ENCODE assay signal across 8 cellular contexts in the genomic region with DNA sequence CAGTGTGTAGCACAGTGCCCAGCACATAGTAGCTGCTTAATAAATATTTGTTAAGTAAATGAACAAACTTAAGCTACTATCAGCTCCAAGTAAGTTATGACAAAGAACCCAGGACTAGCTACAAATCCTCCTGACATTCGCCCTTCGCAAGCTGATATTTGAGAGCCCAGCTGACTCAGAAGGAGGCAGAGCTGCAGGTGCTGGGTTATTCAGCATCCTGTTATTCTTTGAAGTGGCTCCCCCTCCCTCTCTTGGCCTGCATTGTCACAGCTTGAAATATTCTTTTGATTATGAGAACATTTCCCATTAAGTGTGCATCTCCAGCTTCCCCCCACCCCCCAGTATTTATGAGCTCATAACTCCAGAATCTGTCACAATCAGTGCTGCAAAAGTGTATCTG.
DNase-seq lines count a peak whose midpoint lies in the region; ATAC-seq and TF ChIP-seq lines count a peak whose summit lies in the region.

No MANE protein-coding gene starts in this region.

- ATAC-seq in activated naive CD4-positive, alpha-beta T cell treated with anti-CD3 and anti-CD28 coated beads, Interleukin-2, amount 50 U/mL, for 72 hours, result peak; percentile 90
- no peak for ATAC-seq in left ventricle myocardium superior
- ATAC-seq in GM21717 (IDR thresholded peaks at IDR 0.05; ENCODE audit: unreplicated experiment), result no peak

- H3K4me1 ChIP-seq in OCI-LY3 (ENCODE audit: low read length), result peaks cover 34% of the 10 kb centered on the region

- no peak overlapping the region for H3K4me3 Mint-ChIP-seq in HFFc6

- peaks cover 45% of the 10 kb centered on the region for H3K4me1 Mint-ChIP-seq in HFFc6 (ENCODE audit: low read depth)

- H3K36me3 Mint-ChIP-seq in HFFc6 (ENCODE audit: low read depth), result no peaks in the 10 kb centered on the region
- H3K36me3 Mint-ChIP-seq in activated naive CD4-positive, alpha-beta T cell treated with anti-CD3 and anti-CD28 coated beads, Interleukin-2, amount 50 U/mL, for 72 hours, result no peaks in the 10 kb centered on the region

- no peak overlapping the region for H2AFZ ChIP-seq in OCI-LY3 (ENCODE audit: low read depth, low read length)

- no peak overlapping the region for H3K27ac ChIP-seq in OCI-LY3 (ENCODE audit: low read length)

- H3K4me3 ChIP-seq in OCI-LY3 (ENCODE audit: low read length), result no peak overlapping the region

- TF ChIP-seq CTCF in HFFc6 (IDR thresholded peaks at IDR 0.05), result no peak
- peak; percentile 33 for TF ChIP-seq CTCF in OCI-LY3 (IDR thresholded peaks at IDR 0.05; ENCODE audit: low read depth, low read length)

- intact Hi-C loops in left ventricle myocardium superior (cut with micrococcal nuclease), result no loop called here

- H3K9me3 ChIP-seq in OCI-LY3 (ENCODE audit: insufficient read depth, low read length), result no peaks in the 10 kb centered on the region

- H3K36me3 ChIP-seq in OCI-LY3 (replicated peaks; ENCODE audit: low read depth, low read length), result no peaks in the 10 kb centered on the region

- H3K9me3 Mint-ChIP-seq in HFFc6, result no peaks in the 10 kb centered on the region
- H3K9me3 Mint-ChIP-seq in activated naive CD4-positive, alpha-beta T cell treated with anti-CD3 and anti-CD28 coated beads, Interleukin-2, amount 50 U/mL, for 72 hours, result no peaks in the 10 kb centered on the region

- no peak overlapping the region for H3K27ac Mint-ChIP-seq in HFFc6
- H3K27ac Mint-ChIP-seq in activated naive CD4-positive, alpha-beta T cell treated with anti-CD3 and anti-CD28 coated beads, Interleukin-2, amount 50 U/mL, for 72 hours, result no peak overlapping the region

- no peak overlapping the region for H3K9ac ChIP-seq in OCI-LY3 (ENCODE audit: low read length)

- no peaks in the 10 kb centered on the region for H4K20me1 ChIP-seq in OCI-LY3 (ENCODE audit: insufficient read depth, low read length)

- H3K27me3 Mint-ChIP-seq in HFFc6 (ENCODE audit: insufficient read depth), result peaks cover 7% of the 10 kb centered on the region

- DNase-seq in HFFc6, result peak; percentile 23
- peak in 1 of 2 donors; percentile 27 for DNase-seq in activated naive CD4-positive, alpha-beta T cell treated with anti-CD3 and anti-CD28 coated beads, Interleukin-2, amount 50 U/mL, for 72 hours (ENCODE audit: low spot score in 2 of 2)
- peak; percentile 37 for DNase-seq in stimulated activated CD4-positive, alpha-beta T cell treated with anti-CD3 and anti-CD28 coated beads, Interleukin-15, amount 100 ng/mL, for 24 hours
- DNase-seq in GM19238 (ENCODE audit: insufficient read length, low spot score), result no peak
- no peak for DNase-seq in left ventricle myocardium superior
- no peak for DNase-seq in mesenteric fat pad (ENCODE audit: low spot score)

- no peak overlapping the region for H3K4me2 ChIP-seq in OCI-LY3 (ENCODE audit: low read length)

- H3K27me3 ChIP-seq in OCI-LY3 (ENCODE audit: low read depth, low read length), result no peaks in the 10 kb centered on the region

- H3K79me2 ChIP-seq in OCI-LY3 (ENCODE audit: low read length), result no peaks in the 10 kb centered on the region

Comparison
In these comparisons a context has a peak if more than half of its experiments do, and no peak if none do; other contexts are left out.
1. DNase-seq: peak in HFFc6 (single experiment) and stimulated activated CD4-positive, alpha-beta T cell treated with anti-CD3 and anti-CD28 coated beads, Interleukin-15, amount 100 ng/mL, for 24 hours (single experiment); none in GM19238 (single experiment), left ventricle myocardium superior (single experiment) and mesenteric fat pad (single experiment).
2. ATAC-seq: peak in activated naive CD4-positive, alpha-beta T cell treated with anti-CD3 and anti-CD28 coated beads, Interleukin-2, amount 50 U/mL, for 72 hours (2 of 2); none in left ventricle myocardium superior (single experiment) and GM21717 (single experiment).